Comparison of ENCODE assay signal across 13 cellular contexts in genomic region chr6:2242311-2242710, GRCh38.
"Had no signal": no experiment of that assay in that cellular context is flagged by ENCODE, and none has a peak within 500 bp of the region (broad histone marks: within the 10 kb centered on the region; RNA-seq: fewer than 3 reads in every experiment).

No MANE protein-coding gene starts in this region.

- ATAC-seq: body of pancreas had no signal

- H3K9me3 Mint-ChIP-seq: activated B cell treated with CpG ODN at 0.5 μM for 24 hours; dendritic cell treated with granulocyte-macrophage colony-stimulating factor and Interleukin-4, amounts not matched to agents 40 ng/mL and 50 ng/mL, for 4 days; mesothelial cell of epicardium; T-helper 1 cell treated with Interleukin-12 subunit alpha and Interleukin-12 subunit beta and Interleukin-4 antibody, amounts not matched to agents 30 μg/mL and 1 μg/mL, for 36 hours had no signal

- H3K4me3 Mint-ChIP-seq: activated B cell treated with CpG ODN at 0.5 μM for 24 hours; dendritic cell treated with granulocyte-macrophage colony-stimulating factor and Interleukin-4, amounts not matched to agents 40 ng/mL and 50 ng/mL, for 4 days; mesothelial cell of epicardium; T-helper 1 cell treated with Interleukin-12 subunit alpha and Interleukin-12 subunit beta and Interleukin-4 antibody, amounts not matched to agents 30 μg/mL and 1 μg/mL, for 36 hours had no signal

- H3K9me3 ChIP-seq: body of pancreas, SK-N-SH had no signal

- H3K9ac ChIP-seq: SK-N-SH had no signal

- H3K27ac Mint-ChIP-seq: activated B cell treated with CpG ODN at 0.5 μM for 24 hours; dendritic cell treated with granulocyte-macrophage colony-stimulating factor and Interleukin-4, amounts not matched to agents 40 ng/mL and 50 ng/mL, for 4 days; mesothelial cell of epicardium; T-helper 1 cell treated with Interleukin-12 subunit alpha and Interleukin-12 subunit beta and Interleukin-4 antibody, amounts not matched to agents 30 μg/mL and 1 μg/mL, for 36 hours had no signal

- DNase-seq: activated B cell treated with CpG ODN at 0.5 μM for 24 hours; activated CD4-positive, alpha-beta T cell treated with anti-CD3 and anti-CD28 coated beads, Interleukin-2, amount 50 U/mL, for 1 hour; activated T-cell treated with anti-CD3 and anti-CD28 coated beads, Interleukin-2, amount 50 U/mL, for 1 hour; body of pancreas; cerebellar nuclear complex; kidney glomerular epithelial cell; retina; SK-N-SH had no signal

- H3K27ac ChIP-seq: body of pancreas, hepatocyte, skin epidermis had no signal

- H3K27me3 Mint-ChIP-seq: activated B cell treated with CpG ODN at 0.5 μM for 24 hours; dendritic cell treated with granulocyte-macrophage colony-stimulating factor and Interleukin-4, amounts not matched to agents 40 ng/mL and 50 ng/mL, for 4 days had no signal

- H3K27me3 ChIP-seq: body of pancreas, hepatocyte had no signal

- H3K36me3 Mint-ChIP-seq: mesothelial cell of epicardium had no signal

- H3K4me3 ChIP-seq: body of pancreas, hepatocyte, skin epidermis had no signal
